Comparison of ENCODE assay signal across 13 cellular contexts in genomic region chr10:79431891-79432831, GRCh38. TPM values are rescaled to one million over a fixed set of nuclear protein-coding genes. Genes with fewer than 3 reads are reported as not detected.
DNase-seq lines count a peak whose midpoint lies in the region; ATAC-seq and TF ChIP-seq lines count a peak whose summit lies in the region.
"Had no signal": no experiment of that assay in that cellular context is flagged by ENCODE, and none has a peak within 500 bp of the region (broad histone marks: within the 10 kb centered on the region; RNA-seq: fewer than 3 reads in every experiment).

No MANE protein-coding gene starts in this region.

- H3K27ac Mint-ChIP-seq in activated T-cell treated with anti-CD3 and anti-CD28 coated beads, Interleukin-2, amount 50 U/mL, for 72 hours, result no peak overlapping the region

- H3K27me3 ChIP-seq in cardiac muscle cell, result no peaks in the 10 kb centered on the region

- H3K36me3 Mint-ChIP-seq in activated T-cell treated with anti-CD3 and anti-CD28 coated beads, Interleukin-2, amount 50 U/mL, for 72 hours (ENCODE audit: insufficient read depth in 2 of 2), result no peaks in the 10 kb centered on the region

- ATAC-seq in Right ventricle myocardium superior (ENCODE audit: poor library complexity) (no peak), HG02763 (IDR thresholded peaks at IDR 0.05; ENCODE audit: unreplicated experiment) (no peak)
- ATAC-seq in activated T-cell treated with anti-CD3 and anti-CD28 coated beads, Interleukin-2, amount 50 U/mL, for 72 hours (replicated peaks in 1 of 2), result no peak

- H3K4me1 ChIP-seq in cardiac muscle cell (ENCODE audit: low read depth) (peaks cover 60% of the 10 kb centered on the region), urinary bladder (ENCODE audit: insufficient read depth) (peaks cover 1% of the 10 kb centered on the region)

- intact Hi-C loops in Right ventricle myocardium superior (cut with DNase I), result no loop called here
- intact Hi-C loops in posterior vena cava (cut with DNase I), result no loop called here

- H3K27ac ChIP-seq in cardiac muscle cell (peak overlapping the region; percentile 96), urinary bladder (ENCODE audit: low read depth) (peak overlapping the region; percentile 61)
- H3K27ac ChIP-seq: epithelial cell of prostate had no signal

- H3K4me3 Mint-ChIP-seq in activated T-cell treated with anti-CD3 and anti-CD28 coated beads, Interleukin-2, amount 50 U/mL, for 72 hours, result no peak overlapping the region
- H3K4me3 Mint-ChIP-seq: HFFc6 had no signal

- peaks cover 14% of the 10 kb centered on the region for H3K36me3 ChIP-seq in cardiac muscle cell
- H3K36me3 ChIP-seq in urinary bladder (ENCODE audit: insufficient read depth), result no peaks in the 10 kb centered on the region

- no peaks in the 10 kb centered on the region for H3K27me3 Mint-ChIP-seq in activated T-cell treated with anti-CD3 and anti-CD28 coated beads, Interleukin-2, amount 50 U/mL, for 72 hours (ENCODE audit: low read depth)

- DNase-seq in cardiac muscle cell (ENCODE audit: low read depth in 1 of 2, low spot score in 1 of 2) (peak in 1 of 2 donors; percentile 61), Right ventricle myocardium superior (no peak), fibroblast of the aortic adventitia (ENCODE audit: low read depth) (peak; percentile 80), posterior vena cava (ENCODE audit: low spot score) (peak; percentile 78), NCI-H1105 (lab: John Stamatoyannopoulos, UW) (no peak)
- DNase-seq in activated T-cell treated with anti-CD3 and anti-CD28 coated beads, Interleukin-2, amount 50 U/mL, for 72 hours, result no peak
- DNase-seq: activated CD4-positive, alpha-beta T cell treated with anti-CD3 and anti-CD28 coated beads, Interleukin-2, amount 50 U/mL, for 48 hours; activated effector memory CD4-positive, alpha-beta T cell treated with Interleukin-2 at 50 U/mL for 16 hours; HFFc6; retina had no signal

- peaks cover 21% of the 10 kb centered on the region for H3K4me1 Mint-ChIP-seq in activated T-cell treated with anti-CD3 and anti-CD28 coated beads, Interleukin-2, amount 50 U/mL, for 72 hours (ENCODE audit: low read depth)

- 67% methylated on average over 17 of the region's 17 CpGs for WGBS in urinary bladder

- H3K9me3 Mint-ChIP-seq in activated T-cell treated with anti-CD3 and anti-CD28 coated beads, Interleukin-2, amount 50 U/mL, for 72 hours, result no peaks in the 10 kb centered on the region
- H3K9me3 Mint-ChIP-seq: HFFc6 had no signal

- H3K9me3 ChIP-seq in cardiac muscle cell (ENCODE audit: low read depth), result no peaks in the 10 kb centered on the region

- H3K4me3 ChIP-seq in cardiac muscle cell (no peak overlapping the region), fibroblast of the aortic adventitia (ENCODE audit: low read depth, low read length) (no peak overlapping the region), urinary bladder (ENCODE audit: low read depth, low read length) (no peak overlapping the region)

- TF ChIP-seq CTCF in cardiac muscle cell (IDR thresholded peaks at IDR 0.05; ENCODE audit: low read depth, low read length) (no peak), fibroblast of the aortic adventitia (IDR thresholded peaks at IDR 0.05; ENCODE audit: insufficient read depth, low read length) (no peak)

RNA-seq across cellular contexts. Expression of gene ZCCHC24, which starts 13.3 kb away (rescaled TPM):
- total RNA-seq in cardiac muscle cell (56.5 and 58.0 TPM in 2 replicates), Right ventricle myocardium superior (53.3 TPM), fibroblast of the aortic adventitia (ENCODE audit: low replicate concordance) (38.8 and 56.0 TPM in 2 replicates), posterior vena cava (100 to 1,000 TPM; 113 to 125 TPM), urinary bladder (43.5 TPM)
- polyA plus RNA-seq in cardiac muscle cell (65.4 and 81.5 TPM in 2 replicates), urinary bladder (98.2 TPM)
- total RNA-seq in activated T-cell treated with anti-CD3 and anti-CD28 coated beads, Interleukin-2, amount 50 U/mL, for 72 hours, result 1 to 10 TPM; 1.1 to 1.7 TPM

Comparison
In these comparisons a context has a peak if more than half of its experiments do, and no peak if none do; other contexts are left out.
1. DNase-seq: peak in fibroblast of the aortic adventitia (single experiment) and posterior vena cava (single experiment); none in Right ventricle myocardium superior (single experiment), NCI-H1105 (single experiment) and activated T-cell treated with anti-CD3 and anti-CD28 coated beads, Interleukin-2, amount 50 U/mL, for 72 hours (0 of 2).
2. RNA of gene ZCCHC24, which starts 13.3 kb away (total RNA-seq): 113 to 125 TPM in posterior vena cava, 56.5 to 58.0 TPM in cardiac muscle cell, 38.8 to 56.0 TPM in fibroblast of the aortic adventitia, 53.3 TPM in Right ventricle myocardium superior (single experiment) and 43.5 TPM in urinary bladder (single experiment); 1.1 to 1.7 TPM in activated T-cell treated with anti-CD3 and anti-CD28 coated beads, Interleukin-2, amount 50 U/mL, for 72 hours; every median in the first group is over 10 times any median in the second.